ENCODE assay signal across 8 cellular contexts in the genomic region with DNA sequence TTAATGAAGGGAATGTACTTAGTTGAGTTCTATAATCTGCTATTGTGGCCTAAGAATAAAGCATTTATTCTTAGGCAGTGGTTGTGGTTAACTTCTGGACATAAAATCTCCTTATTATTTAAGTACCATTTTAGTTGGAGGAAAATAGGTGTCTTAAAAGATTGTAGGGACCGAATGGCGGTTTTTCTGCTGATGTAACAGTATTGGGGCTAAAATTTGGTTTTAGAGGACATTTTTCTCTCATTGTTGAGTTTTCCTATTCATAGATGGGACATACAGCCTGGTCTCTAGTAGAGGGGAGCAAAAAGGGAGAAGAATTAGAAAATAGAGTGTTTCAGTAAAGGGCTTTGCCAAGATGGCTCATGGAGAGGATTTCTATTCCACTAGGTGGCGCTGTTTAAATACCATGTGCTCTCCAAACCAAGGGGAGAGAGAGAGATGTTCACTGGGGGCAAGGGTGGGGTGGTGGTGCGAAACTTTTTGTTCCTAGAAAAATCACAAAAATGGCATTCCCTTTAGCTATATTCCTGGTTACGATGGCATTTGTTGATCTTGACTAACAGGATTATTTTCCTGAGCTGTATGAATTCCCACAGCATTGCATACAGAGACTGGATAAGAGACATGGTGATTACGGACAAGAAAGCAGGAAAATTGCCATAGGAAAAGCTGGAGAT. TPM values are rescaled to one million over a fixed set of nuclear protein-coding genes. Genes with fewer than 3 reads are reported as not detected.
DNase-seq lines count a peak whose midpoint lies in the region; ATAC-seq, FAIRE-seq and TF ChIP-seq lines count a peak whose summit lies in the region.

No MANE protein-coding gene starts in this region.

- in situ Hi-C loops in KBM-7 (cut with MboI; ENCODE audit: low pct_unique_long_range_greater_than_20kb, low sequenced_read_pairs), result no loop called here

- no peaks in the 10 kb centered on the region for H3K9me3 ChIP-seq in body of pancreas

- H3K4me1 ChIP-seq in body of pancreas, result no peaks in the 10 kb centered on the region

- no peaks in the 10 kb centered on the region for H3K36me3 ChIP-seq in body of pancreas (replicated peaks in 1 of 2; ENCODE audit: insufficient read depth in 1 of 2, low read depth in 2 of 2)

- H3K4me3 Mint-ChIP-seq in immature natural killer cell, result peak overlapping the region in 1 of 5 donors; percentile 34

- no peaks in the 10 kb centered on the region for H3K9me3 Mint-ChIP-seq in immature natural killer cell

- intact Hi-C loops in body of pancreas (cut with DNase I), result no loop called here

- no peak for TF ChIP-seq POLR2A in body of pancreas (IDR thresholded peaks at IDR 0.05)

- peaks cover 0 to 11% (median 6%) of the 10 kb centered on the region in 3 donors for H3K27me3 Mint-ChIP-seq in immature natural killer cell (ENCODE audit: low read depth in 3 of 3)

- H3K27me3 ChIP-seq in body of pancreas, result no peaks in the 10 kb centered on the region

- no peak overlapping the region for H3K4me3 ChIP-seq in body of pancreas

- 39 to 40% methylated on average over 6 of the region's 6 CpGs for WGBS in body of pancreas, 2 donors

- H3K36me3 Mint-ChIP-seq in immature natural killer cell, result no peaks in the 10 kb centered on the region

- H3K27ac Mint-ChIP-seq in immature natural killer cell, result peak overlapping the region in 2 of 6 donors; percentile 0 to 4

- H3K27ac ChIP-seq in body of pancreas, result no peak overlapping the region

- peak; percentile 56 for ATAC-seq in body of pancreas
- no peak for ATAC-seq in HG03045 (IDR thresholded peaks at IDR 0.05; ENCODE audit: unreplicated experiment)

- no peak for FAIRE-seq in RCC 7860 (lab: Jason Lieb, UNC)

- TF ChIP-seq CTCF in body of pancreas (IDR thresholded peaks at IDR 0.05), result peak; percentile 43 to 82 (median 66)

- DNase-seq in NCI-H524 (lab: John Stamatoyannopoulos, UW), result peak; percentile 3 to 54
- no peak for DNase-seq in NCI-H524 treated with DMSO at 0.1 percent for 48 hours (lab: John Stamatoyannopoulos, UW)
- peak; percentile 79 for DNase-seq in KBM-7
- DNase-seq in RCC 7860 (ENCODE audit: low spot score), result peak; percentile 28
- DNase-seq in body of pancreas, result peak in 3 of 4 donors; percentile 18 to 48 (median 20)
- peak; percentile 65 to 74 (median 72) for DNase-seq in immature natural killer cell
- peak; percentile 12 to 49 for DNase-seq in stimulated activated CD4-positive, alpha-beta T cell treated with anti-CD3 and anti-CD28 coated beads, Interleukin-2, amount 100 ng/mL, for 24 hours

- peaks cover 14 to 17% of the 10 kb centered on the region in 2 donors for H3K4me1 Mint-ChIP-seq in immature natural killer cell

RNA-seq across cellular contexts. Expression of gene FCGR2A, which starts 18.3 kb away (rescaled TPM):
- total RNA-seq in body of pancreas, result 10 to 100 TPM; 30.0 to 51.6 TPM
- polyA plus RNA-seq in immature natural killer cell, result 1 to 10 TPM in 2 of 3 donors, under 1 TPM in 1; 0.71 to 5.2 (median 2.1) TPM

RNA-seq across cellular contexts. Expression of gene HSPA6, which starts 37.4 kb away (rescaled TPM):
- 1 to 10 TPM in 1 of 2 donors, under 1 TPM in 1; 0.66 to 1.6 TPM for total RNA-seq in body of pancreas
- polyA plus RNA-seq in immature natural killer cell, result 1 to 10 TPM in 2 of 3 donors, under 1 TPM in 1; 0.61 to 8.8 (median 6.9) TPM
